Comparison of ENCODE assay signal across 30 cellular contexts in the genomic region with DNA sequence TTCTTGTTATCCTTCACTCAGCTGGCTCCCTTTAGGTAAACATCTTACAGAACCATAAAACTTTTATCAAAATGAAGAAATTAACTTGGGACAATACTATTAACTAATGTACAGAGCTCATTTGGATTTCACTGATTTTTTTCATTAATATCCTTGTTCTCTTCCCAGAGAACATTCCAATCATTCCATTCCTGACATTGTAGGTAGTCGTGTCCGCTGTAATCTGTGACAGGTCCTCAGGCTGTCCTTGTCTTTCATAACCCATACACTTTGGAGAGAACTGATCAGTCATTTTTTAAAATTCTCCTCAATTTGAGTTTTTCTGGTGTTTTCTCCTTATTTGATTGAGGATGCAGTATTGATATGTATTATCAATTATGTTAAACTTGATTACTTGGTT.
"Had no signal": no experiment of that assay in that cellular context is flagged by ENCODE, and none has a peak within 500 bp of the region (broad histone marks: within the 10 kb centered on the region; RNA-seq: fewer than 3 reads in every experiment).

No MANE protein-coding gene starts in this region.

- H3K27ac Mint-ChIP-seq: activated CD4-positive, alpha-beta memory T cell treated with anti-CD3 and anti-CD28 coated beads for 36 hours; activated CD4-positive, alpha-beta T cell treated with anti-CD3 and anti-CD28 coated beads, Interleukin-2, amount 10 ng/mL, durations not matched to agents 7 days and 5 days; activated naive CD4-positive, alpha-beta T cell treated with anti-CD3 and anti-CD28 coated beads, Interleukin-2, amount 50 U/mL, for 72 hours; activated naive CD8-positive, alpha-beta T cell treated with anti-CD3 and anti-CD28 coated beads, Interleukin-2, amount 50 U/mL, for 24 hours; T-helper 1 cell treated with Interleukin-12 subunit alpha and Interleukin-12 subunit beta and Interleukin-4 antibody, amounts not matched to agents 30 μg/mL and 1 μg/mL, for 36 hours had no signal

- DNase-seq: activated CD4-positive, alpha-beta memory T cell treated with anti-CD3 and anti-CD28 coated beads for 36 hours; activated CD4-positive, alpha-beta T cell treated with anti-CD3 and anti-CD28 coated beads, Interleukin-2, amount 10 ng/mL, durations not matched to agents 7 days and 5 days; activated CD4-positive, CD25-positive, alpha-beta regulatory T cell; activated CD8-positive, alpha-beta memory T cell treated with anti-CD3 and anti-CD28 coated beads for 24 hours; activated effector memory CD4-positive, alpha-beta T cell treated with anti-CD3 and anti-CD28 coated beads, Interleukin-2, amount 50 U/mL, for 16 hours; activated naive CD4-positive, alpha-beta T cell treated with Interleukin-2 at 50 U/mL for 16 hours; activated naive CD8-positive, alpha-beta T cell treated with anti-CD3 and anti-CD28 coated beads, Interleukin-2, amount 50 U/mL, for 24 hours; activated T-cell treated with anti-CD3 and anti-CD28 coated beads, Interleukin-2, amount 50 U/mL, for 4 hours; amniotic stem cell; brain microvascular endothelial cell; KG1; MM.1S; NCI-H1105; NCI-H1436; NCI-H1694 treated with DMSO at 0.1 percent for 48 hours; NCI-H2029 treated with DMSO at 0.1 percent for 48 hours; NCI-H510A treated with DMSO at 0.1 percent for 48 hours; NCI-H69; NK-92 treated with Interleukin-12 subunit alpha and Interleukin-12 subunit beta, amount 100 ng/mL, for 24 hours; OCI-M1; Right ventricle myocardium superior; RPMI8226 had no signal

- FAIRE-seq: TTC549 had no signal

- H3K36me3 ChIP-seq: ascending aorta, brain microvascular endothelial cell, cardiac muscle cell, SJSA1 had no signal

- H3K4me3 Mint-ChIP-seq: activated CD4-positive, alpha-beta memory T cell treated with anti-CD3 and anti-CD28 coated beads for 36 hours; activated CD4-positive, alpha-beta T cell treated with anti-CD3 and anti-CD28 coated beads, Interleukin-2, amount 10 ng/mL, durations not matched to agents 7 days and 5 days; activated naive CD8-positive, alpha-beta T cell treated with anti-CD3 and anti-CD28 coated beads, Interleukin-2, amount 50 U/mL, for 24 hours; activated T-cell treated with anti-CD3 and anti-CD28 coated beads, Interleukin-2, amount 50 U/mL, for 4 hours; T-helper 1 cell treated with Interleukin-12 subunit alpha and Interleukin-12 subunit beta and Interleukin-4 antibody, amounts not matched to agents 30 μg/mL and 1 μg/mL, for 36 hours had no signal

- H3K9me3 ChIP-seq: ascending aorta, SJSA1 had no signal

- H3K9me3 Mint-ChIP-seq: activated CD4-positive, alpha-beta T cell treated with anti-CD3 and anti-CD28 coated beads, Interleukin-2, amount 10 ng/mL, durations not matched to agents 7 days and 5 days had no signal

- H3K27ac ChIP-seq: ascending aorta, brain microvascular endothelial cell, cardiac muscle cell, SJSA1, VCaP had no signal

- H3K27me3 Mint-ChIP-seq: activated CD4-positive, alpha-beta memory T cell treated with anti-CD3 and anti-CD28 coated beads for 36 hours; activated CD4-positive, alpha-beta T cell treated with anti-CD3 and anti-CD28 coated beads, Interleukin-2, amount 10 ng/mL, durations not matched to agents 7 days and 5 days; activated naive CD8-positive, alpha-beta T cell treated with anti-CD3 and anti-CD28 coated beads, Interleukin-2, amount 50 U/mL, for 24 hours had no signal

- H3K4me1 ChIP-seq: ascending aorta, SJSA1 had no signal

- H3K4me1 Mint-ChIP-seq: activated CD4-positive, alpha-beta T cell treated with anti-CD3 and anti-CD28 coated beads, Interleukin-2, amount 10 ng/mL, durations not matched to agents 7 days and 5 days; activated naive CD8-positive, alpha-beta T cell treated with anti-CD3 and anti-CD28 coated beads, Interleukin-2, amount 50 U/mL, for 24 hours had no signal

- H3K36me3 Mint-ChIP-seq: activated CD4-positive, alpha-beta memory T cell treated with anti-CD3 and anti-CD28 coated beads for 36 hours; activated naive CD4-positive, alpha-beta T cell treated with anti-CD3 and anti-CD28 coated beads, Interleukin-2, amount 50 U/mL, for 72 hours had no signal

- H3K27me3 ChIP-seq: ascending aorta, brain microvascular endothelial cell, cardiac muscle cell, SJSA1 had no signal

- ATAC-seq: activated naive CD4-positive, alpha-beta T cell treated with anti-CD3 and anti-CD28 coated beads, Interleukin-2, amount 50 U/mL, for 72 hours; activated naive CD8-positive, alpha-beta T cell treated with anti-CD3 and anti-CD28 coated beads, Interleukin-2, amount 50 U/mL, for 24 hours; activated T-cell treated with anti-CD3 and anti-CD28 coated beads, Interleukin-2, amount 50 U/mL, for 4 hours; Panc1 had no signal

- H3K4me3 ChIP-seq: ascending aorta, cardiac muscle cell, SJSA1 had no signal
